7 cellular contexts compared by ENCODE assay signal in genomic region chr6:138105880-138106664, GRCh38. TPM values are rescaled to one million over a fixed set of nuclear protein-coding genes. Genes with fewer than 3 reads are reported as not detected.
DNase-seq lines count a peak whose midpoint lies in the region; ATAC-seq, FAIRE-seq and TF ChIP-seq lines count a peak whose summit lies in the region.

No MANE protein-coding gene starts in this region.

- TF ChIP-seq CTCF in Panc1 (IDR thresholded peaks at IDR 0.05) = no peak
- no peak for TF ChIP-seq CTCF in epithelial cell of proximal tubule (conservative IDR thresholded peaks at IDR 0.05; ENCODE audit: low read depth, low read length)

- no peak overlapping the region for H4K91ac ChIP-seq in neuronal stem cell (ENCODE audit: low read depth, low read length, poor library complexity)

- WGBS in neuronal stem cell (ENCODE audit: extremely low coverage in 2 of 2, insufficient read length in 2 of 2, insufficient replicate concordance in 1 of 2), 2 donors = no CpG with 5 or more reads among the region's 10 CpGs

- H2BK5ac ChIP-seq in neuronal stem cell (ENCODE audit: low read length) = no peak overlapping the region

- H2AK5ac ChIP-seq in neuronal stem cell (ENCODE audit: low read depth, low read length) = no peak overlapping the region

- H3K4me1 ChIP-seq in Panc1 (ENCODE audit: control insufficient read depth, insufficient read depth, low read length) (peaks cover 27% of the 10 kb centered on the region), neuronal stem cell (ENCODE audit: control insufficient read depth in 2 of 2, insufficient read depth in 1 of 2, low read depth in 1 of 2, low read length in 2 of 2) (peaks cover 0 to 2% of the 10 kb centered on the region in 2 donors)

- H3K18ac ChIP-seq in neuronal stem cell (ENCODE audit: low read length) = no peak overlapping the region

- H3K27me3 ChIP-seq in Panc1 (ENCODE audit: control insufficient read depth, insufficient read depth, low read length) (no peaks in the 10 kb centered on the region), neuronal stem cell (ENCODE audit: control insufficient read depth in 3 of 3, insufficient read depth in 3 of 3, low read depth in 1 of 3, low read length in 3 of 3) (peaks cover 0 to 51% (median 9%) of the 10 kb centered on the region in 3 experiments)

- POLR2A ChIA-PET in HEK293T (lab: Yijun Ruan, JAX) (interaction anchor here (0.7 to 2.4 kb wide), 8 partner anchors 16 to 667 kb away, joined by 3 to 14 read pairs (median 6); partner anchors contain the start of gene CCDC28A), Panc1 (lab: Charles Lee) (interaction anchor here (0.7 to 1.0 kb wide), 3 partner anchors 21 to 89 kb away, joined by 3 to 4 read pairs (median 4); no protein-coding TSS in a partner anchor)

- H3K4me3 ChIP-seq in Panc1 (ENCODE audit: low read depth in 2 of 2, low read length in 2 of 2) (peak overlapping the region; percentile 87 to 90), epithelial cell of proximal tubule (ENCODE audit: low read depth, low read length) (peak overlapping the region; percentile 84), neuronal stem cell (ENCODE audit: low read length in 2 of 2) (peak overlapping the region in 1 of 2 donors; percentile 68)

- no peaks in the 10 kb centered on the region for H3K79me1 ChIP-seq in neuronal stem cell (ENCODE audit: low read depth, low read length)

- no peak overlapping the region for H2BK120ac ChIP-seq in neuronal stem cell (ENCODE audit: low read depth, low read length)

- intact Hi-C loops in Panc1 (cut with micrococcal nuclease; ENCODE audit: unreplicated experiment) = loop anchor here (2.0 to 5.0 kb wide), 3 partner anchors 17 to 399 kb away; partner anchors contain the start of gene TNFAIP3

- no peak overlapping the region for H2BK15ac ChIP-seq in neuronal stem cell (ENCODE audit: low read length)

- H2AFZ ChIP-seq in neuronal stem cell (ENCODE audit: low read length) = no peak overlapping the region

- no peak overlapping the region for H4K8ac ChIP-seq in neuronal stem cell (ENCODE audit: low read depth, low read length)

- H3K4me2 ChIP-seq in neuronal stem cell (ENCODE audit: insufficient read depth, low read length, poor library complexity, severe bottlenecking) = peak overlapping the region; percentile 51

- BruUV-seq in Panc1 (replicated peaks; lab: Mats Ljungman, UMichigan) = no TSS peak

- FAIRE-seq in HTR-8/SVneo (lab: Jason Lieb, UNC) = no peak

- in situ Hi-C loops in Panc1 (cut with HindIII; ENCODE audit: low pct_unique_long_range_greater_than_20kb, low sequenced_read_pairs) = no loop called here

- no peak overlapping the region for H2BK12ac ChIP-seq in neuronal stem cell (ENCODE audit: low read length)

- H3K4ac ChIP-seq in neuronal stem cell (ENCODE audit: low read length) = no peak overlapping the region

- H3K9ac ChIP-seq in neuronal stem cell (ENCODE audit: low read depth, low read length, poor library complexity) = no peak overlapping the region

- ATAC-seq in Panc1 = no peak
- ATAC-seq in HG03565 (IDR thresholded peaks at IDR 0.05; ENCODE audit: unreplicated experiment) = no peak

- H3K27ac ChIP-seq in Panc1 (ENCODE audit: low read length) (peak overlapping the region; percentile 98), neuronal stem cell (replicated peaks; ENCODE audit: low read length) (peak overlapping the region; percentile 22)

- no peak overlapping the region for H3K14ac ChIP-seq in neuronal stem cell (ENCODE audit: low read length)

- CTCF ChIA-PET in HEK293T (lab: Yijun Ruan, JAX) = interaction anchor here (0.5 to 3.2 kb wide), 7 partner anchors 10 to 454 kb away, joined by 4 to 26 read pairs (median 4); no protein-coding TSS in a partner anchor
- CTCF ChIA-PET in Panc1 (lab: Charles Lee) = interaction anchor here (1.7 kb wide), 1 partner anchor 103 kb away, joined by 3 read pairs; no protein-coding TSS in a partner anchor

- H3K36me3 ChIP-seq in Panc1 (ENCODE audit: control insufficient read depth, insufficient read depth, low read length) = peaks cover 12% of the 10 kb centered on the region
- no peaks in the 10 kb centered on the region for H3K36me3 ChIP-seq in neuronal stem cell (replicated peaks in 1 of 2; ENCODE audit: control insufficient read depth in 2 of 2, insufficient read depth in 2 of 2, low read length in 2 of 2)

- H3K23ac ChIP-seq in neuronal stem cell (ENCODE audit: low read depth, low read length, poor library complexity) = no peak overlapping the region

- H3K9me3 ChIP-seq in Panc1 (ENCODE audit: control insufficient read depth, insufficient read depth, low read depth, low read length) (no peaks in the 10 kb centered on the region), neuronal stem cell (replicated peaks in 1 of 2; ENCODE audit: control insufficient read depth in 2 of 2, insufficient read depth in 1 of 2, low read depth in 1 of 2, low read length in 2 of 2) (no peaks in the 10 kb centered on the region)

- DNase-seq in HEK293T (ENCODE audit: extremely low spot score) (peak; percentile 53), Panc1 (ENCODE audit: low read depth, low spot score) (no peak), epithelial cell of proximal tubule (ENCODE audit: low read depth) (no peak), neuronal stem cell (ENCODE audit: low spot score) (peak; percentile 67), NCI-H446 (lab: John Stamatoyannopoulos, UW) (no peak), HTR-8/SVneo (ENCODE audit: insufficient read length, low spot score) (no peak)

TF ChIP-seq in HEK293T, 16 proteins besides CTCF, POLR2A, EP300 and RAD21:
- peak; percentile 53; the same call in 1 of the 2 replicates for TF ChIP-seq CTBP1 (IDR thresholded peaks at IDR 0.05; ENCODE audit: borderline replicate concordance)
- no peak for TF ChIP-seq LEF1 (IDR thresholded peaks at IDR 0.05; ENCODE audit: borderline replicate concordance)

RNA-seq across cellular contexts. Expression of gene PERP, which starts 1.1 kb away (rescaled TPM):
- total RNA-seq in Panc1 (2021; ENCODE audit: unreplicated experiment) (348 TPM), epithelial cell of proximal tubule (65.6 and 68.0 TPM in 2 replicates)
- 249 TPM for polyA plus RNA-seq in Panc1 (2012; ENCODE audit: insufficient read length)
- polyA plus RNA-seq in neuronal stem cell (2013, experiment 1 of 2) = 30.5 TPM
- polyA plus RNA-seq in neuronal stem cell (2013, experiment 2 of 2) = 31.4 TPM

RNA-seq across cellular contexts. Expression of gene ARFGEF3, which starts 55.7 kb away (rescaled TPM):
- total RNA-seq in Panc1 (2021; ENCODE audit: unreplicated experiment) (1.5 TPM), epithelial cell of proximal tubule (7.8 and 9.5 TPM in 2 replicates)
- 0.48 TPM for polyA plus RNA-seq in Panc1 (2012; ENCODE audit: insufficient read length)
- polyA plus RNA-seq in neuronal stem cell (2013, experiment 1 of 2) = 1.4 TPM
- polyA plus RNA-seq in neuronal stem cell (2013, experiment 2 of 2) = 1.4 TPM

Comparison
In these comparisons a context has a peak if more than half of its experiments do, and no peak if none do; other contexts are left out.
1. DNase-seq: peak in HEK293T (single experiment) and neuronal stem cell (single experiment); none in Panc1 (single experiment), epithelial cell of proximal tubule (single experiment), NCI-H446 (0 of 2) and HTR-8/SVneo (single experiment).